Comparison of ENCODE assay signal across 14 cellular contexts in the genomic region with DNA sequence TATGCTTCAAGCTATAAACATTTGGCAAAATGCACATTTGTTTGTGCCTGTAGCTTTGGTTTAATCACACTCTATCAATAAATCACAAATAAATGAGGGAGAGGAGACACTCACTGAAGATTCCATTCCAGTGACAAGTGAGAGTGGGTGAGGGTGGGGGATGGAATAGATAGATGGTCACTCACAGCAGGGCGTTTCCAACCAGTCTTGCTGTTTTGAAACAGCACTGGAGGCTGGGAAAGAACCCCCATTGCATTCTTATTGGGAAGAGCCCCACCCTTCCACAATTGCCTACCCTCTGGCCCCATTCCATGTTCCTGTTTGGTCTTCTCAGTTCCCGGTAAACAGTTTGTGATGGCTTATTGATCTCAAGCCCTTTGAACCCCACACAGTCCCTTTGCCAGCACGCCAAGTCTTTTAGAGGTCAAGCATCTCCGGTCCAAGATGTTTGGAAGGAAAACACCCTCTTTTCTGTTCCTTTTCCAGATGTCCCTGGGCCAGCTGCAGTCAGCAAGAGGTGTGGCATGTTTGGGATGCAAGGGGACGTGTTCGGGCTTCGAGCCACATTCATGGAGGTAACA. TPM values are rescaled to one million over a fixed set of nuclear protein-coding genes. Genes with fewer than 3 reads are reported as not detected.
DNase-seq lines count a peak whose midpoint lies in the region; ATAC-seq and TF ChIP-seq lines count a peak whose summit lies in the region.
"Had no signal": no experiment of that assay in that cellular context is flagged by ENCODE, and none has a peak within 500 bp of the region (broad histone marks: within the 10 kb centered on the region; RNA-seq: fewer than 3 reads in every experiment).

No MANE protein-coding gene starts in this region.

- H3K27ac Mint-ChIP-seq in activated CD4-positive, alpha-beta T cell treated with anti-CD3 and anti-CD28 coated beads for 36 hours = no peak overlapping the region
- H3K27ac Mint-ChIP-seq: CD8-positive, alpha-beta memory T cell had no signal

- no peak overlapping the region for H3K4me3 Mint-ChIP-seq in activated CD4-positive, alpha-beta T cell treated with anti-CD3 and anti-CD28 coated beads for 36 hours
- H3K4me3 Mint-ChIP-seq: CD8-positive, alpha-beta memory T cell had no signal

- CTCF ChIA-PET in activated CD4-positive, alpha-beta T cell treated with anti-CD3 and anti-CD28 coated beads for 36 hours (lab: Charles Lee) = no interaction called here

- POLR2A ChIA-PET in activated CD4-positive, alpha-beta T cell treated with anti-CD3 and anti-CD28 coated beads for 36 hours (lab: Charles Lee) = no interaction called here

- no peak overlapping the region for H2AFZ ChIP-seq in smooth muscle cell (ENCODE audit: low read depth)

- H3K36me3 ChIP-seq in smooth muscle cell (ENCODE audit: low read depth) = peaks cover 11% of the 10 kb centered on the region
- H3K36me3 ChIP-seq: HAP-1 had no signal

- no peaks in the 10 kb centered on the region for H3K36me3 Mint-ChIP-seq in activated CD4-positive, alpha-beta T cell treated with anti-CD3 and anti-CD28 coated beads for 36 hours (ENCODE audit: low read depth)
- H3K36me3 Mint-ChIP-seq: CD8-positive, alpha-beta memory T cell had no signal

- intact Hi-C loops in activated CD4-positive, alpha-beta T cell treated with anti-CD3 and anti-CD28 coated beads for 36 hours (cut with DNase I, micrococcal nuclease) = no loop called here

- H3K27ac ChIP-seq in smooth muscle cell (ENCODE audit: low read depth) = peak overlapping the region; percentile 97

- peaks cover 100% of the 10 kb centered on the region for H4K20me1 ChIP-seq in smooth muscle cell (ENCODE audit: low read depth)

- DNase-seq in GM04504 (ENCODE audit: low read depth) (peak; percentile 93), astrocyte of the spinal cord (ENCODE audit: low read depth, low spot score) (peak; percentile 32), left lobe of liver (ENCODE audit: low spot score) (peak; percentile 66), smooth muscle cell (lab: John Stamatoyannopoulos, UW; ENCODE audit: unreplicated experiment) (no peak), RKO (ENCODE audit: low spot score) (no peak), NCI-H2081 (lab: John Stamatoyannopoulos, UW) (no peak)
- no peak for DNase-seq in activated CD4-positive, alpha-beta T cell treated with anti-CD3 and anti-CD28 coated beads for 36 hours
- DNase-seq: activated naive CD4-positive, alpha-beta T cell treated with anti-CD3 and anti-CD28 coated beads, Interleukin-2, amount 50 U/mL, for 16 hours; CD8-positive, alpha-beta memory T cell; head of caudate nucleus; KG1; NCI-H2107 had no signal

- in situ Hi-C loops in astrocyte of the spinal cord (cut with HindIII; ENCODE audit: low sequenced_read_pairs) = no loop called here

- no peaks in the 10 kb centered on the region for H3K9me3 Mint-ChIP-seq in activated CD4-positive, alpha-beta T cell treated with anti-CD3 and anti-CD28 coated beads for 36 hours (ENCODE audit: low read depth)
- H3K9me3 Mint-ChIP-seq: CD8-positive, alpha-beta memory T cell had no signal

- H3K4me1 Mint-ChIP-seq in activated CD4-positive, alpha-beta T cell treated with anti-CD3 and anti-CD28 coated beads for 36 hours = no peaks in the 10 kb centered on the region
- H3K4me1 Mint-ChIP-seq: CD8-positive, alpha-beta memory T cell had no signal

- H3K27me3 ChIP-seq in smooth muscle cell (ENCODE audit: low read depth) = no peaks in the 10 kb centered on the region

- peaks cover 30% of the 10 kb centered on the region for H3K4me1 ChIP-seq in smooth muscle cell (ENCODE audit: low read depth)
- H3K4me1 ChIP-seq: HAP-1 had no signal

- peaks cover 62% of the 10 kb centered on the region for H3F3A ChIP-seq in smooth muscle cell (ENCODE audit: low read depth)

- WGBS in smooth muscle cell (ENCODE audit: low lambda C conversion rate) = 79% methylated on average over 7 of the region's 7 CpGs

- peak; percentile 68 for ATAC-seq in left lobe of liver
- no peak for ATAC-seq in activated CD4-positive, alpha-beta T cell treated with anti-CD3 and anti-CD28 coated beads for 36 hours
- ATAC-seq in HG03108 (IDR thresholded peaks at IDR 0.05; ENCODE audit: unreplicated experiment) = no peak

- TF ChIP-seq CTCF in astrocyte of the spinal cord (IDR thresholded peaks at IDR 0.05; ENCODE audit: low read depth, low read length) (no peak), smooth muscle cell (IDR thresholded peaks at IDR 0.05; ENCODE audit: borderline replicate concordance, insufficient read depth, poor library complexity, severe bottlenecking) (no peak)

- no peak overlapping the region for H3K4me3 ChIP-seq in astrocyte of the spinal cord (ENCODE audit: low read depth, low read length)
- no peak overlapping the region for H3K4me3 ChIP-seq in smooth muscle cell
- H3K4me3 ChIP-seq: HAP-1 had no signal

- no peaks in the 10 kb centered on the region for H3K9me3 ChIP-seq in smooth muscle cell (replicated peaks; ENCODE audit: low read depth)
- H3K9me3 ChIP-seq: HAP-1 had no signal

- H3K4me2 ChIP-seq in smooth muscle cell = peak overlapping the region; percentile 2

- no peaks in the 10 kb centered on the region for H3K27me3 Mint-ChIP-seq in activated CD4-positive, alpha-beta T cell treated with anti-CD3 and anti-CD28 coated beads for 36 hours
- H3K27me3 Mint-ChIP-seq: CD8-positive, alpha-beta memory T cell had no signal

- H3K79me2 ChIP-seq in smooth muscle cell (ENCODE audit: low read depth) = peaks cover 80% of the 10 kb centered on the region

- H3K9ac ChIP-seq in smooth muscle cell (ENCODE audit: low read depth) = no peak overlapping the region

RNA-seq across cellular contexts. Expression of a gene that starts 30.7 kb away (rescaled TPM):
- 2.9 TPM for total RNA-seq in left lobe of liver
- total RNA-seq in smooth muscle cell = 187 and 276 TPM in 2 replicates
- polyA plus RNA-seq in smooth muscle cell = 356 and 524 TPM in 2 replicates
- total RNA-seq in activated CD4-positive, alpha-beta T cell treated with anti-CD3 and anti-CD28 coated beads for 36 hours = 1 to 10 TPM; 3.1 to 4.9 TPM

Comparison
In these comparisons a context has a peak if more than half of its experiments do, and no peak if none do; other contexts are left out.
1. DNase-seq: peak in GM04504 (single experiment), astrocyte of the spinal cord (single experiment) and left lobe of liver (single experiment); none in smooth muscle cell (single experiment), RKO (single experiment), NCI-H2081 (0 of 2) and activated CD4-positive, alpha-beta T cell treated with anti-CD3 and anti-CD28 coated beads for 36 hours (single experiment).
2. RNA of a gene that starts 30.7 kb away (total RNA-seq): 187 to 276 TPM in smooth muscle cell; 3.1 to 4.9 TPM in activated CD4-positive, alpha-beta T cell treated with anti-CD3 and anti-CD28 coated beads for 36 hours and 2.9 TPM in left lobe of liver (single experiment); every median in the first group is over 10 times any median in the second.